ENCODE assay signal across 18 cellular contexts in the genomic region with DNA sequence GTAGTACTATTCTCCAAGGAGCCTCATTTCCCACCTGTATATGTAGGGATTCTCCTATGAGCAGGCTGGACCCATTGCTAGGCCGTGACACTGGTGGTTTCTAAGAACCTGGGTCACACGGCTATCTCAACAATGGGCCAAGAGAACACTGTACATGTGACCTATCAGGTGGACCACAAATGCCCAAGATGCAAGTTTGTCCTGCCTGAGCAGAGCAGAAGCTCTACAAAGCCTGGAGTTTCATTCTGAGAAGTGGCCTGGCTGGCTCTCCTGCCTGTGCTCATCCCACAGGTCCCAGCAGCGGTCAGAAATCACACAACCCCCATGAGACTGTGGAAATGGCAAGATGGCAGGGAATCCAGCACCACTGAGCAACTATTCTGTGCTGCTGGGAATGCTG. TPM values are rescaled to one million over a fixed set of nuclear protein-coding genes. Genes with fewer than 3 reads are reported as not detected.
DNase-seq lines count a peak whose midpoint lies in the region; ATAC-seq and TF ChIP-seq lines count a peak whose summit lies in the region.
"Had no signal": no experiment of that assay in that cellular context is flagged by ENCODE, and none has a peak within 500 bp of the region (broad histone marks: within the 10 kb centered on the region; RNA-seq: fewer than 3 reads in every experiment).

No MANE protein-coding gene starts in this region.

- ATAC-seq in activated CD8-positive, alpha-beta T cell treated with anti-CD3 and anti-CD28 coated beads, Interleukin-2, amount 10 ng/mL, durations not matched to agents 7 days and 5 days: no peak
- no peak for ATAC-seq in activated CD8-positive, alpha-beta T cell treated with anti-CD3 and anti-CD28 coated beads for 36 hours
- ATAC-seq in T-cell (replicated peaks in 1 of 4) (no peak), GM18858 (IDR thresholded peaks at IDR 0.05; ENCODE audit: unreplicated experiment) (no peak), HG03565 (IDR thresholded peaks at IDR 0.05; ENCODE audit: unreplicated experiment) (no peak), GM18861 (IDR thresholded peaks at IDR 0.05; ENCODE audit: unreplicated experiment) (no peak)
- ATAC-seq: A549 had no signal

- POLR2A ChIA-PET in activated CD8-positive, alpha-beta T cell treated with anti-CD3 and anti-CD28 coated beads, Interleukin-2, amount 10 ng/mL, durations not matched to agents 7 days and 5 days (lab: Charles Lee): no interaction called here
- POLR2A ChIA-PET in activated CD8-positive, alpha-beta T cell treated with anti-CD3 and anti-CD28 coated beads for 36 hours (lab: Charles Lee): interaction anchor here (0.6 kb wide), 1 partner anchor 22 kb away, joined by 3 read pairs; no protein-coding TSS in a partner anchor
- POLR2A ChIA-PET in T-cell (lab: Charles Lee): no interaction called here

- DNase-seq in activated CD8-positive, alpha-beta T cell treated with anti-CD3 and anti-CD28 coated beads, Interleukin-2, amount 10 ng/mL, durations not matched to agents 7 days and 5 days: no peak
- no peak for DNase-seq in activated CD8-positive, alpha-beta T cell treated with anti-CD3 and anti-CD28 coated beads for 36 hours
- DNase-seq in T-cell: no peak
- no peak for DNase-seq in immature natural killer cell
- DNase-seq in substantia nigra (lab: John Stamatoyannopoulos, UW): peak in 3 of 49 donors; percentile 15 to 37 (median 19)
- DNase-seq: activated CD8-positive, alpha-beta memory T cell treated with anti-CD3 and anti-CD28 coated beads, Interleukin-2, amount 50 U/mL, for 48 hours; amniotic stem cell; GOT3; MG63; NCI-H187 treated with DMSO at 0.1 percent for 48 hours; NCI-H510A; WERI-Rb-1 had no signal

- peaks cover 86% of the 10 kb centered on the region for H3K36me3 Mint-ChIP-seq in activated CD8-positive, alpha-beta T cell treated with anti-CD3 and anti-CD28 coated beads, Interleukin-2, amount 10 ng/mL, durations not matched to agents 7 days and 5 days (ENCODE audit: low read depth)
- H3K36me3 Mint-ChIP-seq in activated CD8-positive, alpha-beta T cell treated with anti-CD3 and anti-CD28 coated beads for 36 hours (ENCODE audit: low read depth): peaks cover 74% of the 10 kb centered on the region
- H3K36me3 Mint-ChIP-seq in T-cell (peaks cover 66% of the 10 kb centered on the region), immature natural killer cell (peaks cover 24 to 59% (median 48%) of the 10 kb centered on the region in 3 donors)

- peaks cover 77% of the 10 kb centered on the region for H3K4me1 Mint-ChIP-seq in activated CD8-positive, alpha-beta T cell treated with anti-CD3 and anti-CD28 coated beads, Interleukin-2, amount 10 ng/mL, durations not matched to agents 7 days and 5 days (ENCODE audit: low read depth)
- H3K4me1 Mint-ChIP-seq in activated CD8-positive, alpha-beta T cell treated with anti-CD3 and anti-CD28 coated beads for 36 hours (ENCODE audit: low read depth): peaks cover 62% of the 10 kb centered on the region
- H3K4me1 Mint-ChIP-seq in T-cell (peaks cover 28 to 83% (median 81%) of the 10 kb centered on the region in 3 donors), immature natural killer cell (peaks cover 76 to 87% of the 10 kb centered on the region in 2 donors)

- H3K27ac Mint-ChIP-seq in activated CD8-positive, alpha-beta T cell treated with anti-CD3 and anti-CD28 coated beads, Interleukin-2, amount 10 ng/mL, durations not matched to agents 7 days and 5 days: peak overlapping the region; percentile 46
- no peak overlapping the region for H3K27ac Mint-ChIP-seq in activated CD8-positive, alpha-beta T cell treated with anti-CD3 and anti-CD28 coated beads for 36 hours
- H3K27ac Mint-ChIP-seq in T-cell: peak overlapping the region; percentile 55 to 86
- H3K27ac Mint-ChIP-seq in immature natural killer cell: peak overlapping the region; percentile 81 to 98 (median 94)

- no peaks in the 10 kb centered on the region for H3K9me3 Mint-ChIP-seq in activated CD8-positive, alpha-beta T cell treated with anti-CD3 and anti-CD28 coated beads, Interleukin-2, amount 10 ng/mL, durations not matched to agents 7 days and 5 days (ENCODE audit: insufficient read depth)
- no peaks in the 10 kb centered on the region for H3K9me3 Mint-ChIP-seq in activated CD8-positive, alpha-beta T cell treated with anti-CD3 and anti-CD28 coated beads for 36 hours
- H3K9me3 Mint-ChIP-seq in T-cell (no peaks in the 10 kb centered on the region), immature natural killer cell (no peaks in the 10 kb centered on the region)

- no peak for TF ChIP-seq CTCF in activated CD8-positive, alpha-beta T cell treated with anti-CD3 and anti-CD28 coated beads for 36 hours (IDR thresholded peaks at IDR 0.05)

- intact Hi-C loops in activated CD8-positive, alpha-beta T cell treated with anti-CD3 and anti-CD28 coated beads for 36 hours (cut with micrococcal nuclease): no loop called here

- no peaks in the 10 kb centered on the region for H3K27me3 Mint-ChIP-seq in activated CD8-positive, alpha-beta T cell treated with anti-CD3 and anti-CD28 coated beads, Interleukin-2, amount 10 ng/mL, durations not matched to agents 7 days and 5 days (ENCODE audit: low read depth)
- H3K27me3 Mint-ChIP-seq in activated CD8-positive, alpha-beta T cell treated with anti-CD3 and anti-CD28 coated beads for 36 hours: no peaks in the 10 kb centered on the region
- H3K27me3 Mint-ChIP-seq in T-cell (no peaks in the 10 kb centered on the region), immature natural killer cell (ENCODE audit: low read depth in 3 of 3) (peaks cover 9 to 38% (median 33%) of the 10 kb centered on the region in 3 donors)

- H3K27ac ChIP-seq in substantia nigra (ENCODE audit: low read depth, low read length, poor library complexity, severe bottlenecking): peak overlapping the region; percentile 28
- H3K27ac ChIP-seq: A549, WERI-Rb-1 had no signal

- no peak overlapping the region for H3K4me3 Mint-ChIP-seq in activated CD8-positive, alpha-beta T cell treated with anti-CD3 and anti-CD28 coated beads, Interleukin-2, amount 10 ng/mL, durations not matched to agents 7 days and 5 days
- H3K4me3 Mint-ChIP-seq in activated CD8-positive, alpha-beta T cell treated with anti-CD3 and anti-CD28 coated beads for 36 hours: no peak overlapping the region
- peak overlapping the region in 1 of 3 donors; percentile 31 for H3K4me3 Mint-ChIP-seq in T-cell
- peak overlapping the region; percentile 12 to 90 (median 43) for H3K4me3 Mint-ChIP-seq in immature natural killer cell

- CTCF ChIA-PET in activated CD8-positive, alpha-beta T cell treated with anti-CD3 and anti-CD28 coated beads, Interleukin-2, amount 10 ng/mL, durations not matched to agents 7 days and 5 days (lab: Charles Lee): no interaction called here
- CTCF ChIA-PET in activated CD8-positive, alpha-beta T cell treated with anti-CD3 and anti-CD28 coated beads for 36 hours (lab: Charles Lee): no interaction called here
- CTCF ChIA-PET in T-cell (lab: Charles Lee): no interaction called here

RNA-seq across cellular contexts. Expression of gene THEMIS2, which starts 17.2 kb away (rescaled TPM):
- 10 to 100 TPM; 35.9 to 39.9 TPM for total RNA-seq in activated CD8-positive, alpha-beta T cell treated with anti-CD3 and anti-CD28 coated beads, Interleukin-2, amount 10 ng/mL, durations not matched to agents 7 days and 5 days
- 10 to 100 TPM; 13.8 to 16.0 TPM for total RNA-seq in activated CD8-positive, alpha-beta T cell treated with anti-CD3 and anti-CD28 coated beads for 36 hours
- total RNA-seq in T-cell: 100 to 1,000 TPM in 2 of 5 donors, 10 to 100 TPM in 3; 39.0 to 124 (median 94.8) TPM
- 100 to 1,000 TPM in 2 of 3 donors, 10 to 100 TPM in 1; 93.2 to 146 (median 101) TPM for polyA plus RNA-seq in immature natural killer cell
- total RNA-seq: HT1080 had no signal

RNA-seq across cellular contexts. Expression of gene RPA2, which starts 24.9 kb away (rescaled TPM):
- 10 to 100 TPM; 79.0 to 81.0 TPM for total RNA-seq in activated CD8-positive, alpha-beta T cell treated with anti-CD3 and anti-CD28 coated beads, Interleukin-2, amount 10 ng/mL, durations not matched to agents 7 days and 5 days
- 10 to 100 TPM; 61.6 to 67.2 TPM for total RNA-seq in activated CD8-positive, alpha-beta T cell treated with anti-CD3 and anti-CD28 coated beads for 36 hours
- total RNA-seq in T-cell: 10 to 100 TPM; 36.1 to 68.9 (median 53.5) TPM
- polyA plus RNA-seq in immature natural killer cell: 100 to 1,000 TPM; 258 to 407 (median 270) TPM

RNA-seq across cellular contexts. Expression of gene SMPDL3B, which starts 45.3 kb away (rescaled TPM):
- under 1 TPM; 0.76 to 0.82 TPM for total RNA-seq in activated CD8-positive, alpha-beta T cell treated with anti-CD3 and anti-CD28 coated beads, Interleukin-2, amount 10 ng/mL, durations not matched to agents 7 days and 5 days
- under 1 TPM; 0.27 to 0.38 TPM for total RNA-seq in activated CD8-positive, alpha-beta T cell treated with anti-CD3 and anti-CD28 coated beads for 36 hours
- under 1 TPM in 4 of 5 donors, not detected in 1; 0.22 to 0.44 (median 0.33) TPM for total RNA-seq in T-cell
- 1 to 10 TPM in 1 of 3 donors, under 1 TPM in 1, not detected in 1; 0.71 to 2.3 TPM for polyA plus RNA-seq in immature natural killer cell
- total RNA-seq: mesenteric fat pad had no signal

RNA-seq across cellular contexts. Expression of gene PPP1R8, which starts 58.9 kb away (rescaled TPM):
- total RNA-seq in activated CD8-positive, alpha-beta T cell treated with anti-CD3 and anti-CD28 coated beads, Interleukin-2, amount 10 ng/mL, durations not matched to agents 7 days and 5 days: 10 to 100 TPM; 61.4 to 66.6 TPM
- total RNA-seq in activated CD8-positive, alpha-beta T cell treated with anti-CD3 and anti-CD28 coated beads for 36 hours: 10 to 100 TPM; 50.2 to 54.4 TPM
- total RNA-seq in T-cell: 10 to 100 TPM; 20.5 to 48.1 (median 40.5) TPM
- 10 to 100 TPM; 37.7 to 51.1 (median 45.1) TPM for polyA plus RNA-seq in immature natural killer cell

Comparison
In these comparisons a context has a peak if more than half of its experiments do, and no peak if none do; other contexts are left out.
1. H3K4me3 Mint-ChIP-seq: peak in immature natural killer cell (5 of 5); none in activated CD8-positive, alpha-beta T cell treated with anti-CD3 and anti-CD28 coated beads, Interleukin-2, amount 10 ng/mL, durations not matched to agents 7 days and 5 days (single experiment) and activated CD8-positive, alpha-beta T cell treated with anti-CD3 and anti-CD28 coated beads for 36 hours (single experiment).